21 cellular contexts compared by ENCODE assay signal in the genomic region with DNA sequence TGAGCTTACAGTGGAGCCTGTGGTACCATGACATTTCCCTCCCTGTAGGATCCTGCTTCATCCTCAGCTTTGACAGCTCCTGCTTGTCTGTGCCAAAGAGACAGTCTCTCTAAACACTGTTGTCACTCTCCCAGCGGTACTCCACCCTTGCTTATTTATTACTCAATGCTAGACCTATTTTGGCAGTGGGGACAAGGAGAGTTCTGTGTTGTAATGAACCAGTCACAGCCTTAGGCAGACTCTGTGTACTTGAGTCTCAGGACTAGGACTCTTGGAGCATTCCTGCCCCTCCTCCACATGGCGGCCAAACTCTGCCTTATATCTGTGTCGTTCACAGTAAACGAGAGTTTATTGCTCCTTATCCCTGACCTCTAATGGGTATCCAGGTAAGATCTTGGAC.
DNase-seq lines count a peak whose midpoint lies in the region; ATAC-seq and TF ChIP-seq lines count a peak whose summit lies in the region.
"Had no signal": no experiment of that assay in that cellular context is flagged by ENCODE, and none has a peak within 500 bp of the region (broad histone marks: within the 10 kb centered on the region; RNA-seq: fewer than 3 reads in every experiment).

No MANE protein-coding gene starts in this region.

- no peaks in the 10 kb centered on the region for H3K27me3 ChIP-seq in GM23248 (replicated peaks; ENCODE audit: insufficient read depth)
- no peaks in the 10 kb centered on the region for H3K27me3 ChIP-seq in heart right ventricle
- H3K27me3 ChIP-seq in neural progenitor cell: no peaks in the 10 kb centered on the region
- H3K27me3 ChIP-seq in endodermal cell (ENCODE audit: control insufficient read depth, insufficient read depth, low read length, poor library complexity, severe bottlenecking): no peaks in the 10 kb centered on the region
- H3K27me3 ChIP-seq: BE2C had no signal

- H3K79me2 ChIP-seq in GM23248 (ENCODE audit: insufficient read depth) (no peaks in the 10 kb centered on the region), neural progenitor cell (ENCODE audit: low read depth) (no peaks in the 10 kb centered on the region)

- H3K4me1 ChIP-seq in GM23248 (ENCODE audit: insufficient read depth) (no peaks in the 10 kb centered on the region), heart right ventricle (peaks cover 0 to 4% (median 0%) of the 10 kb centered on the region in 9 donors), neural progenitor cell (no peaks in the 10 kb centered on the region), endodermal cell (ENCODE audit: control insufficient read depth, insufficient read depth, low read length) (no peaks in the 10 kb centered on the region)
- H3K4me1 ChIP-seq: BE2C had no signal

- H3K4me3 Mint-ChIP-seq in neural progenitor cell: no peak overlapping the region
- no peak overlapping the region for H3K4me3 Mint-ChIP-seq in endodermal cell
- no peak overlapping the region for H3K4me3 Mint-ChIP-seq in endothelial cell (ENCODE audit: unreplicated experiment)
- H3K4me3 Mint-ChIP-seq: CD4-positive, alpha-beta memory T cell had no signal

- H3K9me2 ChIP-seq in GM23248 (ENCODE audit: insufficient read depth): no peaks in the 10 kb centered on the region

- H3K4me3 ChIP-seq in GM23248: no peak overlapping the region
- no peak overlapping the region for H3K4me3 ChIP-seq in heart right ventricle
- H3K4me3 ChIP-seq in neural progenitor cell: no peak overlapping the region
- H3K4me3 ChIP-seq in endodermal cell (ENCODE audit: low read length): no peak overlapping the region
- H3K4me3 ChIP-seq: SK-N-MC had no signal

- H3K27ac Mint-ChIP-seq in neural progenitor cell: no peak overlapping the region
- no peak overlapping the region for H3K27ac Mint-ChIP-seq in endodermal cell
- H3K27ac Mint-ChIP-seq in endothelial cell (ENCODE audit: unreplicated experiment): no peak overlapping the region
- H3K27ac Mint-ChIP-seq: CD4-positive, alpha-beta memory T cell had no signal

- in situ Hi-C loops in GM23248 (cut with MboI): no loop called here

- H3F3A ChIP-seq in GM23248 (ENCODE audit: insufficient read depth): no peaks in the 10 kb centered on the region
- H3F3A ChIP-seq in neural progenitor cell (ENCODE audit: low read depth): no peaks in the 10 kb centered on the region

- H3K27ac ChIP-seq in GM23248 (no peak overlapping the region), heart right ventricle (no peak overlapping the region), neural progenitor cell (no peak overlapping the region), endodermal cell (ENCODE audit: low read depth, low read length) (no peak overlapping the region)
- H3K27ac ChIP-seq: KMS-11, RWPE1, SK-N-MC had no signal

- intact Hi-C loops in heart right ventricle (cut with DNase I): no loop called here

- H3K9me3 Mint-ChIP-seq in neural progenitor cell (no peaks in the 10 kb centered on the region), endodermal cell (no peaks in the 10 kb centered on the region), endothelial cell (ENCODE audit: unreplicated experiment) (no peaks in the 10 kb centered on the region)

- 23 to 29% methylated on average over 4 of the region's 4 CpGs for WGBS in GM23248 (ENCODE audit: low coverage in 1 of 2, low lambda C conversion rate in 2 of 2, missing lambda C conversion rate in 2 of 2), 2 experiments
- WGBS in heart right ventricle, 2 donors: 61 to 69% methylated on average over 4 of the region's 4 CpGs
- 82 to 89% methylated on average over 2 to 4 of the region's 4 CpGs for WGBS in endodermal cell (ENCODE audit: insufficient coverage in 1 of 2, insufficient read length in 1 of 2), 2 experiments

- peak in 6 of 8 donors; percentile 35 to 99 (median 68) for ATAC-seq in heart right ventricle
- no peak for ATAC-seq in HG02798 (IDR thresholded peaks at IDR 0.05; ENCODE audit: poor library complexity, unreplicated experiment)

- peak; percentile 24 for DNase-seq in GM23248
- DNase-seq in NCI-H446 treated with DMSO at 0.1 percent for 48 hours (lab: John Stamatoyannopoulos, UW): peak; percentile 46
- peak in 1 of 2 donors; percentile 10 for DNase-seq in heart right ventricle
- DNase-seq in neural progenitor cell (ENCODE audit: low spot score): no peak
- no peak for DNase-seq in endodermal cell
- no peak for DNase-seq in endothelial cell (ENCODE audit: low spot score)
- no peak for DNase-seq in AML-193 (lab: John Stamatoyannopoulos, UW)
- DNase-seq: ACHN; BE2C; CD4-positive, alpha-beta memory T cell; DMS79 treated with DMSO at 0.1 percent for 48 hours; GOT3; MM.1S; NCI-H1105; NCI-H187; NCI-H526 treated with DMSO at 0.1 percent for 48 hours; OCI-M1 had no signal

- H3K4me1 Mint-ChIP-seq in neural progenitor cell: no peaks in the 10 kb centered on the region
- no peaks in the 10 kb centered on the region for H3K4me1 Mint-ChIP-seq in endodermal cell
- no peaks in the 10 kb centered on the region for H3K4me1 Mint-ChIP-seq in endothelial cell (ENCODE audit: unreplicated experiment)
- H3K4me1 Mint-ChIP-seq: CD4-positive, alpha-beta memory T cell had no signal

- H3K9me3 ChIP-seq in GM23248 (ENCODE audit: low read depth) (no peaks in the 10 kb centered on the region), heart right ventricle (no peaks in the 10 kb centered on the region), neural progenitor cell (ENCODE audit: low read depth) (no peaks in the 10 kb centered on the region), endodermal cell (ENCODE audit: control insufficient read depth, low read length) (no peaks in the 10 kb centered on the region)
- H3K9me3 ChIP-seq: BE2C had no signal

- no peaks in the 10 kb centered on the region for H4K20me1 ChIP-seq in GM23248 (ENCODE audit: insufficient read depth)
- H4K20me1 ChIP-seq in neural progenitor cell (ENCODE audit: low read depth): no peaks in the 10 kb centered on the region

- peak overlapping the region; percentile 58; the same call in 1 of the 2 replicates for H2AFZ ChIP-seq in GM23248
- H2AFZ ChIP-seq in neural progenitor cell (replicated peaks): peak overlapping the region; percentile 28

- no peaks in the 10 kb centered on the region for H3K36me3 ChIP-seq in GM23248 (ENCODE audit: low read depth)
- H3K36me3 ChIP-seq in heart right ventricle: no peaks in the 10 kb centered on the region
- H3K36me3 ChIP-seq in neural progenitor cell: no peaks in the 10 kb centered on the region
- no peaks in the 10 kb centered on the region for H3K36me3 ChIP-seq in endodermal cell (ENCODE audit: control insufficient read depth, insufficient read depth, low read length)
- H3K36me3 ChIP-seq: BE2C had no signal

- H3K36me3 Mint-ChIP-seq in neural progenitor cell: no peaks in the 10 kb centered on the region
- no peaks in the 10 kb centered on the region for H3K36me3 Mint-ChIP-seq in endodermal cell (ENCODE audit: low read depth)
- H3K36me3 Mint-ChIP-seq in endothelial cell (ENCODE audit: low read depth, unreplicated experiment): no peaks in the 10 kb centered on the region
- H3K36me3 Mint-ChIP-seq: CD4-positive, alpha-beta memory T cell had no signal

- H3K9ac ChIP-seq in GM23248 (no peak overlapping the region), neural progenitor cell (no peak overlapping the region), endodermal cell (ENCODE audit: extremely low read depth, low read length, poor library complexity, severe bottlenecking) (no peak overlapping the region)
- H3K9ac ChIP-seq: KMS-11 had no signal

- TF ChIP-seq CTCF in heart right ventricle (IDR thresholded peaks at IDR 0.05) (no peak), neural progenitor cell (IDR thresholded peaks at IDR 0.05) (no peak), endodermal cell (conservative IDR thresholded peaks at IDR 0.05) (no peak), endothelial cell (IDR thresholded peaks at IDR 0.05; ENCODE audit: unreplicated experiment) (no peak)

- no peaks in the 10 kb centered on the region for H3K27me3 Mint-ChIP-seq in neural progenitor cell (ENCODE audit: insufficient read depth, low read depth)
- H3K27me3 Mint-ChIP-seq in endodermal cell (ENCODE audit: insufficient read depth): no peaks in the 10 kb centered on the region
- H3K27me3 Mint-ChIP-seq in endothelial cell (ENCODE audit: unreplicated experiment): no peaks in the 10 kb centered on the region
- H3K27me3 Mint-ChIP-seq: CD4-positive, alpha-beta memory T cell had no signal

- H3K4me2 ChIP-seq in GM23248 (ENCODE audit: unreplicated experiment) (no peak overlapping the region), neural progenitor cell (no peak overlapping the region)
- H3K4me2 ChIP-seq: KMS-11 had no signal

Comparison
In these comparisons a context has a peak if more than half of its experiments do, and no peak if none do; other contexts are left out.
1. DNase-seq: peak in GM23248 (single experiment) and NCI-H446 treated with DMSO at 0.1 percent for 48 hours (single experiment); none in neural progenitor cell (single experiment), endodermal cell (single experiment), endothelial cell (single experiment) and AML-193 (0 of 2).